ENCODE assay signal across 41 cellular contexts in the genomic region with DNA sequence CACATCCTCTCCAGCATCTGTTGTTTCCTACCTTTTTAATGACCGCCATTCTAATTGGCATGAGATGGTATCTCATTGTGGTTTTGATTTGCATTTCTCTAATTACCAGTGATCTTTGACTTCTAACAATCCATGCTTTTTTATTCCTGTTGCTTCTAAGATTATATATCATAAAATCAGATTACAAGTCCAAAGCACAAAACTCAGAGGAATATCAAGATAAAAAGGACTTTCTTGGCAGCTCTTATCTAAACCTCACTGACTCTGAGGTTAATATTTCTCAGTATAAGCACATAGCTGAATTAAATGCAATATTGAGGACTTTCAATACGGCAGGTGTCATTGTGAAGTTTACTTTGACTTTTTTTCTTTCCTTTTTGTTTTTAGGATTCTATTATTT. TPM values are rescaled to one million over a fixed set of nuclear protein-coding genes. Genes with fewer than 3 reads are reported as not detected.
"Had no signal": no experiment of that assay in that cellular context is flagged by ENCODE, and none has a peak within 500 bp of the region (broad histone marks: within the 10 kb centered on the region; RNA-seq: fewer than 3 reads in every experiment).

No MANE protein-coding gene starts in this region.

- ATAC-seq: activated CD4-positive, alpha-beta T cell treated with anti-CD3 and anti-CD28 coated beads for 36 hours; activated CD4-positive, CD25-positive, alpha-beta regulatory T cell treated with anti-CD3 and anti-CD28 coated beads, Interleukin-2, amount 50 U/mL, for 24 hours; activated CD8-positive, alpha-beta memory T cell treated with anti-CD3 and anti-CD28 coated beads, Interleukin-2, amount 10 ng/mL, durations not matched to agents 7 days and 5 days; activated CD8-positive, alpha-beta T cell treated with anti-CD3 and anti-CD28 coated beads, Interleukin-2, amount 10 ng/mL, durations not matched to agents 7 days and 5 days; activated naive CD8-positive, alpha-beta T cell treated with anti-CD3 and anti-CD28 coated beads, Interleukin-2, amount 50 U/mL, for 24 hours; WTC11 had no signal

- H3K9me3 Mint-ChIP-seq: activated naive CD4-positive, alpha-beta T cell treated with anti-CD3 and anti-CD28 coated beads, Interleukin-2, amount 10 ng/mL, durations not matched to agents 7 days and 5 days; activated naive CD8-positive, alpha-beta T cell treated with anti-CD3 and anti-CD28 coated beads, Interleukin-2, amount 10 ng/mL, durations not matched to agents 7 days and 5 days; brain; T-helper 1 cell treated with Interleukin-12 subunit alpha and Interleukin-12 subunit beta and Interleukin-4 antibody, amounts not matched to agents 30 μg/mL and 1 μg/mL, for 36 hours; T-helper 2 cell treated with Interferon-gamma antibody and Interleukin-4, amounts not matched to agents 5 μg/mL and 100 μg/mL, for 36 hours; WTC11 had no signal

- H3K9me3 ChIP-seq: ascending aorta had no signal

- H3K4me1 Mint-ChIP-seq: activated CD4-positive, alpha-beta memory T cell treated with anti-CD3 and anti-CD28 coated beads, Interleukin-2, amount 10 ng/mL, durations not matched to agents 7 days and 5 days; activated CD4-positive, alpha-beta T cell treated with anti-CD3 and anti-CD28 coated beads for 36 hours; activated CD4-positive, alpha-beta T cell treated with anti-CD3 and anti-CD28 coated beads, Interleukin-2, amount 10 ng/mL, durations not matched to agents 7 days and 5 days; activated CD8-positive, alpha-beta memory T cell treated with anti-CD3 and anti-CD28 coated beads, Interleukin-2, amount 10 ng/mL, durations not matched to agents 7 days and 5 days; activated naive CD4-positive, alpha-beta T cell treated with anti-CD3 and anti-CD28 coated beads, Interleukin-2, amount 10 ng/mL, durations not matched to agents 7 days and 5 days; activated naive CD4-positive, alpha-beta T cell treated with anti-CD3 and anti-CD28 coated beads, Interleukin-2, amount 50 U/mL, for 24 hours; activated naive CD8-positive, alpha-beta T cell treated with anti-CD3 and anti-CD28 coated beads, Interleukin-2, amount 10 ng/mL, durations not matched to agents 7 days and 5 days; activated naive CD8-positive, alpha-beta T cell treated with anti-CD3 and anti-CD28 coated beads, Interleukin-2, amount 50 U/mL, for 24 hours; brain; central memory CD8-positive, alpha-beta T cell; WTC11 had no signal

- H3K27me3 Mint-ChIP-seq: activated CD4-positive, alpha-beta memory T cell treated with anti-CD3 and anti-CD28 coated beads, Interleukin-2, amount 10 ng/mL, durations not matched to agents 7 days and 5 days; activated CD4-positive, alpha-beta T cell treated with anti-CD3 and anti-CD28 coated beads for 36 hours; activated CD4-positive, alpha-beta T cell treated with anti-CD3 and anti-CD28 coated beads, Interleukin-2, amount 10 ng/mL, durations not matched to agents 7 days and 5 days; activated CD8-positive, alpha-beta memory T cell treated with anti-CD3 and anti-CD28 coated beads, Interleukin-2, amount 10 ng/mL, durations not matched to agents 7 days and 5 days; activated naive CD4-positive, alpha-beta T cell treated with anti-CD3 and anti-CD28 coated beads, Interleukin-2, amount 10 ng/mL, durations not matched to agents 7 days and 5 days; activated naive CD8-positive, alpha-beta T cell; activated naive CD8-positive, alpha-beta T cell treated with anti-CD3 and anti-CD28 coated beads, Interleukin-2, amount 10 ng/mL, durations not matched to agents 7 days and 5 days; activated naive CD8-positive, alpha-beta T cell treated with anti-CD3 and anti-CD28 coated beads, Interleukin-2, amount 50 U/mL, for 24 hours; activated T-cell treated with anti-CD3 and anti-CD28 coated beads, Interleukin-2, amount 50 U/mL, for 24 hours; brain; central memory CD8-positive, alpha-beta T cell had no signal

- H3K27ac Mint-ChIP-seq: activated CD4-positive, alpha-beta memory T cell treated with anti-CD3 and anti-CD28 coated beads, Interleukin-2, amount 10 ng/mL, durations not matched to agents 7 days and 5 days; activated CD4-positive, alpha-beta T cell treated with anti-CD3 and anti-CD28 coated beads for 36 hours; activated CD4-positive, alpha-beta T cell treated with anti-CD3 and anti-CD28 coated beads, Interleukin-2, amount 10 ng/mL, durations not matched to agents 7 days and 5 days; activated CD8-positive, alpha-beta memory T cell treated with anti-CD3 and anti-CD28 coated beads, Interleukin-2, amount 10 ng/mL, durations not matched to agents 7 days and 5 days; activated CD8-positive, alpha-beta T cell treated with anti-CD3 and anti-CD28 coated beads, Interleukin-2, amount 10 ng/mL, durations not matched to agents 7 days and 5 days; activated naive CD4-positive, alpha-beta T cell treated with anti-CD3 and anti-CD28 coated beads, Interleukin-2, amount 10 ng/mL, durations not matched to agents 7 days and 5 days; activated naive CD4-positive, alpha-beta T cell treated with anti-CD3 and anti-CD28 coated beads, Interleukin-2, amount 50 U/mL, for 24 hours; activated naive CD8-positive, alpha-beta T cell; activated naive CD8-positive, alpha-beta T cell treated with anti-CD3 and anti-CD28 coated beads, Interleukin-2, amount 10 ng/mL, durations not matched to agents 7 days and 5 days; activated naive CD8-positive, alpha-beta T cell treated with anti-CD3 and anti-CD28 coated beads, Interleukin-2, amount 50 U/mL, for 24 hours; activated T-cell treated with anti-CD3 and anti-CD28 coated beads, Interleukin-2, amount 50 U/mL, for 24 hours; activated T-helper 2 cell treated with anti-CD3 and anti-CD28 coated beads, Interferon-gamma antibody, Interleukin-2, Interleukin-4, amounts not matched to agents 10 μg/mL and 5 μg/mL and 100 μg/mL, durations not matched to agents 14 hours and 24 hours and 36 hours; brain; T-helper 1 cell treated with Interleukin-12 subunit alpha and Interleukin-12 subunit beta and Interleukin-4 antibody, amounts not matched to agents 30 μg/mL and 1 μg/mL, for 36 hours; T-helper 2 cell treated with Interferon-gamma antibody and Interleukin-4, amounts not matched to agents 5 μg/mL and 100 μg/mL, for 36 hours; WTC11 had no signal

- H3K27ac ChIP-seq: ascending aorta, cardiac muscle cell, VCaP had no signal

- FAIRE-seq: bronchial epithelial cell, TTC549 had no signal

- H3K27me3 ChIP-seq: ascending aorta, cardiac muscle cell had no signal

- H3K36me3 Mint-ChIP-seq: activated CD8-positive, alpha-beta memory T cell treated with anti-CD3 and anti-CD28 coated beads, Interleukin-2, amount 10 ng/mL, durations not matched to agents 7 days and 5 days; activated naive CD4-positive, alpha-beta T cell treated with anti-CD3 and anti-CD28 coated beads, Interleukin-2, amount 10 ng/mL, durations not matched to agents 7 days and 5 days; activated naive CD4-positive, alpha-beta T cell treated with anti-CD3 and anti-CD28 coated beads, Interleukin-2, amount 50 U/mL, for 24 hours; activated naive CD8-positive, alpha-beta T cell; activated naive CD8-positive, alpha-beta T cell treated with anti-CD3 and anti-CD28 coated beads, Interleukin-2, amount 10 ng/mL, durations not matched to agents 7 days and 5 days; brain; WTC11 had no signal

- H3K36me3 ChIP-seq: ascending aorta, cardiac muscle cell had no signal

- H3K4me3 ChIP-seq: ascending aorta, cardiac muscle cell had no signal

- DNase-seq: activated CD4-positive, alpha-beta memory T cell treated with anti-CD3 and anti-CD28 coated beads, Interleukin-2, amount 10 ng/mL, durations not matched to agents 7 days and 5 days; activated CD4-positive, alpha-beta T cell treated with anti-CD3 and anti-CD28 coated beads for 1 hour; activated CD4-positive, alpha-beta T cell treated with anti-CD3 and anti-CD28 coated beads for 36 hours; activated CD4-positive, alpha-beta T cell treated with anti-CD3 and anti-CD28 coated beads for 48 hours; activated CD4-positive, alpha-beta T cell treated with anti-CD3 and anti-CD28 coated beads, Interleukin-2, amount 10 ng/mL, durations not matched to agents 7 days and 5 days; activated CD4-positive, alpha-beta T cell treated with anti-CD3 and anti-CD28 coated beads, Interleukin-2, amount 50 U/mL, for 48 hours; activated CD4-positive, CD25-positive, alpha-beta regulatory T cell; activated CD8-positive, alpha-beta memory T cell treated with anti-CD3 and anti-CD28 coated beads for 24 hours; activated CD8-positive, alpha-beta memory T cell treated with anti-CD3 and anti-CD28 coated beads, Interleukin-2, amount 10 ng/mL, durations not matched to agents 7 days and 5 days; activated CD8-positive, alpha-beta memory T cell treated with anti-CD3 and anti-CD28 coated beads, Interleukin-2, amount 50 U/mL, for 48 hours; activated CD8-positive, alpha-beta T cell treated with anti-CD3 and anti-CD28 coated beads, Interleukin-2, amount 10 ng/mL, durations not matched to agents 7 days and 5 days; activated effector memory CD4-positive, alpha-beta T cell treated with Interleukin-2 at 50 U/mL for 16 hours; activated gamma-delta T cell; activated naive CD4-positive, alpha-beta T cell treated with anti-CD3 and anti-CD28 coated beads, Interleukin-2, amount 10 ng/mL, durations not matched to agents 7 days and 5 days; activated naive CD4-positive, alpha-beta T cell treated with Interleukin-2 at 50 U/mL for 16 hours; activated naive CD8-positive, alpha-beta T cell treated with anti-CD3 and anti-CD28 coated beads, Interleukin-2, amount 10 ng/mL, durations not matched to agents 7 days and 5 days; activated naive CD8-positive, alpha-beta T cell treated with anti-CD3 and anti-CD28 coated beads, Interleukin-2, amount 50 U/mL, for 24 hours; activated T-cell treated with anti-CD3 and anti-CD28 coated beads, Interleukin-2, amount 50 U/mL, for 24 hours; activated T-cell treated with anti-CD3 and anti-CD28 coated beads, Interleukin-2, amount 50 U/mL, for 48 hours; amygdala; anterior cingulate cortex; caudate nucleus; cerebellar nuclear complex; T-helper 1 cell; T-helper 2 cell; T-helper 9 cell had no signal

- H3K4me3 Mint-ChIP-seq: activated CD4-positive, alpha-beta memory T cell treated with anti-CD3 and anti-CD28 coated beads, Interleukin-2, amount 10 ng/mL, durations not matched to agents 7 days and 5 days; activated CD4-positive, alpha-beta T cell treated with anti-CD3 and anti-CD28 coated beads for 36 hours; activated CD4-positive, alpha-beta T cell treated with anti-CD3 and anti-CD28 coated beads, Interleukin-2, amount 10 ng/mL, durations not matched to agents 7 days and 5 days; activated CD8-positive, alpha-beta memory T cell treated with anti-CD3 and anti-CD28 coated beads, Interleukin-2, amount 10 ng/mL, durations not matched to agents 7 days and 5 days; activated CD8-positive, alpha-beta T cell treated with anti-CD3 and anti-CD28 coated beads, Interleukin-2, amount 10 ng/mL, durations not matched to agents 7 days and 5 days; activated naive CD4-positive, alpha-beta T cell treated with anti-CD3 and anti-CD28 coated beads, Interleukin-2, amount 10 ng/mL, durations not matched to agents 7 days and 5 days; activated naive CD4-positive, alpha-beta T cell treated with anti-CD3 and anti-CD28 coated beads, Interleukin-2, amount 50 U/mL, for 24 hours; activated naive CD8-positive, alpha-beta T cell; activated naive CD8-positive, alpha-beta T cell treated with anti-CD3 and anti-CD28 coated beads, Interleukin-2, amount 10 ng/mL, durations not matched to agents 7 days and 5 days; activated naive CD8-positive, alpha-beta T cell treated with anti-CD3 and anti-CD28 coated beads, Interleukin-2, amount 50 U/mL, for 24 hours; activated T-cell treated with anti-CD3 and anti-CD28 coated beads, Interleukin-2, amount 50 U/mL, for 24 hours; brain; central memory CD8-positive, alpha-beta T cell; T-helper 1 cell treated with Interleukin-12 subunit alpha and Interleukin-12 subunit beta and Interleukin-4 antibody, amounts not matched to agents 30 μg/mL and 1 μg/mL, for 36 hours; T-helper 2 cell treated with Interferon-gamma antibody and Interleukin-4, amounts not matched to agents 5 μg/mL and 100 μg/mL, for 36 hours; WTC11 had no signal

- H3K4me1 ChIP-seq: ascending aorta had no signal

RNA-seq across cellular contexts. Expression of a gene that starts 11.4 kb away (rescaled TPM):
- total RNA-seq: activated CD4-positive, alpha-beta memory T cell treated with anti-CD3 and anti-CD28 coated beads, Interleukin-2, amount 10 ng/mL, durations not matched to agents 7 days and 5 days; activated CD4-positive, alpha-beta T cell treated with anti-CD3 and anti-CD28 coated beads for 36 hours; activated CD4-positive, alpha-beta T cell treated with anti-CD3 and anti-CD28 coated beads, Interleukin-2, amount 10 ng/mL, durations not matched to agents 7 days and 5 days; activated CD8-positive, alpha-beta memory T cell treated with anti-CD3 and anti-CD28 coated beads, Interleukin-2, amount 10 ng/mL, durations not matched to agents 7 days and 5 days; activated CD8-positive, alpha-beta T cell treated with anti-CD3 and anti-CD28 coated beads, Interleukin-2, amount 10 ng/mL, durations not matched to agents 7 days and 5 days; activated naive CD8-positive, alpha-beta T cell treated with anti-CD3 and anti-CD28 coated beads, Interleukin-2, amount 10 ng/mL, durations not matched to agents 7 days and 5 days; activated T-helper 2 cell treated with anti-CD3 and anti-CD28 coated beads, Interferon-gamma antibody, Interleukin-2, Interleukin-4, amounts not matched to agents 10 μg/mL and 5 μg/mL and 100 μg/mL, durations not matched to agents 14 hours and 24 hours and 36 hours; ascending aorta; bronchial epithelial cell had no signal
- polyA plus RNA-seq: adipose tissue had no signal
